In genomic region chr6:69265090-69265489, GRCh38 we compare ENCODE assay signal across 20 cellular contexts.
DNase-seq lines count a peak whose midpoint lies in the region; ATAC-seq and TF ChIP-seq lines count a peak whose summit lies in the region.
"Had no signal": no experiment of that assay in that cellular context is flagged by ENCODE, and none has a peak within 500 bp of the region (broad histone marks: within the 10 kb centered on the region; RNA-seq: fewer than 3 reads in every experiment).

No MANE protein-coding gene starts in this region.

- H3K36me3 Mint-ChIP-seq in CD8-positive, alpha-beta memory T cell = no peaks in the 10 kb centered on the region
- H3K36me3 Mint-ChIP-seq: CD14-positive monocyte; CD4-positive, alpha-beta memory T cell; CD4-positive, CD25-positive, alpha-beta regulatory T cell had no signal

- H3K27ac ChIP-seq in CD8-positive, alpha-beta memory T cell (ENCODE audit: low read depth, low read length) = no peak overlapping the region
- H3K27ac ChIP-seq in upper lobe of right lung = no peak overlapping the region
- H3K27ac ChIP-seq: BLaER1 had no signal

- no peak overlapping the region for H3K27ac Mint-ChIP-seq in CD8-positive, alpha-beta memory T cell
- H3K27ac Mint-ChIP-seq: CD14-positive monocyte; CD4-positive, alpha-beta memory T cell; CD4-positive, CD25-positive, alpha-beta regulatory T cell had no signal

- H3K4me1 ChIP-seq in CD8-positive, alpha-beta memory T cell (ENCODE audit: insufficient read depth, low read length) = no peaks in the 10 kb centered on the region
- no peaks in the 10 kb centered on the region for H3K4me1 ChIP-seq in upper lobe of right lung
- H3K4me1 ChIP-seq: BLaER1, Caco-2 had no signal

- no peaks in the 10 kb centered on the region for H3K4me1 Mint-ChIP-seq in CD8-positive, alpha-beta memory T cell
- H3K4me1 Mint-ChIP-seq: CD14-positive monocyte; CD4-positive, alpha-beta memory T cell; CD4-positive, CD25-positive, alpha-beta regulatory T cell had no signal

- ATAC-seq in GM18868 (IDR thresholded peaks at IDR 0.05; ENCODE audit: unreplicated experiment) = peak; percentile 53
- ATAC-seq in HG02610 (IDR thresholded peaks at IDR 0.05; ENCODE audit: unreplicated experiment) = peak; percentile 51
- ATAC-seq in HG03442 (IDR thresholded peaks at IDR 0.05; ENCODE audit: unreplicated experiment) = peak; percentile 41
- no peak for ATAC-seq in upper lobe of right lung

- H3K4me3 Mint-ChIP-seq in CD8-positive, alpha-beta memory T cell = no peak overlapping the region
- H3K4me3 Mint-ChIP-seq: CD14-positive monocyte; CD4-positive, alpha-beta memory T cell; CD4-positive, CD25-positive, alpha-beta regulatory T cell had no signal

- TF ChIP-seq CTCF in upper lobe of right lung (IDR thresholded peaks at IDR 0.05) = no peak

- H3K36me3 ChIP-seq in CD8-positive, alpha-beta memory T cell (ENCODE audit: insufficient read depth, low read length) = no peaks in the 10 kb centered on the region
- no peaks in the 10 kb centered on the region for H3K36me3 ChIP-seq in upper lobe of right lung
- H3K36me3 ChIP-seq: BE2C, BLaER1 had no signal

- H3K9me3 Mint-ChIP-seq in CD8-positive, alpha-beta memory T cell = peaks cover 0 to 12% (median 3%) of the 10 kb centered on the region in 5 donors
- H3K9me3 Mint-ChIP-seq: CD4-positive, alpha-beta memory T cell had no signal

- POLR2A ChIA-PET in CD8-positive, alpha-beta memory T cell (lab: Charles Lee) = no interaction called here

- DNase-seq in putamen (ENCODE audit: low spot score) = peak; percentile 23
- DNase-seq in CD8-positive, alpha-beta memory T cell = no peak
- DNase-seq in posterior cingulate gyrus = no peak
- no peak for DNase-seq in NOMO-1 (lab: John Stamatoyannopoulos, UW; ENCODE audit: unreplicated experiment in 2 of 2)
- no peak for DNase-seq in upper lobe of right lung
- DNase-seq: 8988T; ACHN; BE2C; C1 segment of cervical spinal cord; Caco-2; Calu3; CD4-positive, alpha-beta memory T cell; CD4-positive, CD25-positive, alpha-beta regulatory T cell; DMS79 treated with DMSO at 0.1 percent for 48 hours; GF-D8 had no signal

- H3K27me3 ChIP-seq in CD8-positive, alpha-beta memory T cell (ENCODE audit: insufficient read depth, low read length, poor library complexity, severe bottlenecking) = no peaks in the 10 kb centered on the region
- no peaks in the 10 kb centered on the region for H3K27me3 ChIP-seq in upper lobe of right lung
- H3K27me3 ChIP-seq: BE2C, BLaER1 had no signal

- intact Hi-C loops in posterior cingulate gyrus (cut with DNase I) = no loop called here
- intact Hi-C loops in upper lobe of right lung (cut with DNase I) = no loop called here

- H3K9me3 ChIP-seq in CD8-positive, alpha-beta memory T cell (ENCODE audit: low read length) = no peaks in the 10 kb centered on the region
- H3K9me3 ChIP-seq in upper lobe of right lung = no peaks in the 10 kb centered on the region
- H3K9me3 ChIP-seq: BE2C, BLaER1, Caco-2 had no signal

- no peaks in the 10 kb centered on the region for H3K27me3 Mint-ChIP-seq in CD8-positive, alpha-beta memory T cell
- H3K27me3 Mint-ChIP-seq: CD4-positive, alpha-beta memory T cell; CD4-positive, CD25-positive, alpha-beta regulatory T cell had no signal

- H3K4me3 ChIP-seq in CD8-positive, alpha-beta memory T cell (ENCODE audit: low read length) = no peak overlapping the region
- H3K4me3 ChIP-seq in upper lobe of right lung = no peak overlapping the region
- H3K4me3 ChIP-seq: BLaER1 had no signal

- CTCF ChIA-PET in CD8-positive, alpha-beta memory T cell (lab: Charles Lee) = no interaction called here
